6 cellular contexts compared by ENCODE assay signal in the genomic region with DNA sequence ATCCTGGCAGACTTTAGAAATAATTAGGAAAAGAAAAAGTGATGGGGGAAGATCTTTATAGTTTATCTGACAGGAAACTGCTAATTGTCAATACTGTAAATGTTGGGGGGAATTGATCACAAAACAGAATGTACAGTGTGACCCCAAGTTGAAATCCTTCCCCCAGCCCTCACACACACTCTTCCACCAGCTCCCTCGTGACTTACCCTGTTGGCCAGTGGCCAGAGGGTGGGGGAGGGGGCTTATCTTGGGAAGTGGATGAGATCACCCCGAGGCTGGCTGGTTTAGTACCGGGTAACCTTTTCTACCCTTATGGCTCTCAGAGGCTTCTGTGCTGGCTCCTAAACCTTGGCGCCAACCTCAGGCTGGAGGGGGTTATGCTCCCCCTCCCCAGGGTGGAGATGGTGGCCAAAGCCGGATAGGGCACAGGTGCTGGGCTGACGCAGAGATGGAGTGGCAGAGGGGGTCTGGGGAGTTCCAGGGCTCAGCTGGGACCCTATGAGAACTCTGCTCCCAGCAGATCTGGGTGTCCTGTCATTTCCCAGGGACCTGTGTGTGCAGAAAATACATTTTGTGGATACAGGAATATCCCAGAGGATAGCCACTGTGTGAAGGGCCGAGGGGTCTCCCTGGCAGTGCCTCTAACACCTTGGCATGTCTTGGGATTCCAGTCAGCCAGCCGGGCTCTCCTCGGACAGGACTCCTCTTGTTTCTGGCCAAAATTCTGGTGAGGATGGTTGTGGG. TPM values are rescaled to one million over a fixed set of nuclear protein-coding genes. Genes with fewer than 3 reads are reported as not detected.
DNase-seq lines count a peak whose midpoint lies in the region; ATAC-seq, FAIRE-seq and TF ChIP-seq lines count a peak whose summit lies in the region.

No MANE protein-coding gene starts in this region.

- intact Hi-C loops in left ventricle myocardium superior (cut with micrococcal nuclease), result no loop called here

- ATAC-seq in left ventricle myocardium superior (peak; percentile 1), HG02588 (IDR thresholded peaks at IDR 0.05; ENCODE audit: unreplicated experiment) (no peak)

- CTCF ChIA-PET in AG04450 (lab: Charles Lee), result interaction anchor here (0.5 to 0.6 kb wide), 2 partner anchors 27 to 133 kb away, joined by 3 read pairs; no protein-coding TSS in a partner anchor

- no peaks in the 10 kb centered on the region for H3K27me3 ChIP-seq in AG04450 (ENCODE audit: control insufficient read depth, insufficient read depth, low read length)

- POLR2A ChIA-PET in AG04450 (lab: Yijun Ruan, JAX), result interaction anchor here (1.0 to 1.3 kb wide), 2 partner anchors 10 to 31 kb away, joined by 3 read pairs; no protein-coding TSS in a partner anchor

- no peak for FAIRE-seq in urothelium cell line (lab: Jason Lieb, UNC)

- TF ChIP-seq CTCF in AG04450 (IDR thresholded peaks at IDR 0.05; ENCODE audit: low read depth, low read length), result no peak

- DNase-seq in AG04450 (ENCODE audit: low read depth, low spot score), result peak; percentile 53
- DNase-seq in NCI-H524 treated with DMSO at 0.1 percent for 48 hours (lab: John Stamatoyannopoulos, UW), result peak; percentile 62
- peak; percentile 83 for DNase-seq in left ventricle myocardium superior
- DNase-seq in urothelium cell line (ENCODE audit: low spot score), result peak; percentile 78
- no peak for DNase-seq in HuH-7.5 (ENCODE audit: low spot score)

- H3K4me3 ChIP-seq in AG04450 (ENCODE audit: low read depth, low read length), result no peak overlapping the region

- peak overlapping the region; percentile 69 for H3K27ac ChIP-seq in AG04450 (ENCODE audit: low read depth, low read length)

- no peaks in the 10 kb centered on the region for H3K9me3 ChIP-seq in AG04450 (ENCODE audit: control insufficient read depth, insufficient read depth, low read length)

RNA-seq across cellular contexts. Expression of a gene that starts 18.6 kb away (rescaled TPM):
- polyA plus RNA-seq in AG04450 (2011; rRNA removed), result not detected in 2 replicates
- not detected in 2 replicates for polyA minus RNA-seq in AG04450 (2011; rRNA and poly(A)+ RNA removed)
- not detected for total RNA-seq in left ventricle myocardium superior

RNA-seq across cellular contexts. Expression of a gene that starts 19.8 kb away (rescaled TPM):
- 11.8 and 12.1 TPM in 2 replicates for polyA plus RNA-seq in AG04450 (2011; rRNA removed)
- 31.8 and 35.4 TPM in 2 replicates for polyA minus RNA-seq in AG04450 (2011; rRNA and poly(A)+ RNA removed)
- 2.2 TPM for total RNA-seq in left ventricle myocardium superior

RNA-seq across cellular contexts. Expression of a gene that starts 25.2 kb away (rescaled TPM):
- 1.9 and 2.7 TPM in 2 replicates for polyA plus RNA-seq in AG04450 (2011; rRNA removed)
- 0.65 and 1.1 TPM in 2 replicates for polyA minus RNA-seq in AG04450 (2011; rRNA and poly(A)+ RNA removed)
- total RNA-seq in left ventricle myocardium superior, result 86.7 TPM

RNA-seq across cellular contexts. Expression of a gene that starts 34.1 kb away (rescaled TPM):
- 131 and 166 TPM in 2 replicates for polyA plus RNA-seq in AG04450 (2011; rRNA removed)
- 118 and 145 TPM in 2 replicates for polyA minus RNA-seq in AG04450 (2011; rRNA and poly(A)+ RNA removed)
- total RNA-seq in left ventricle myocardium superior, result 114 TPM

RNA-seq across cellular contexts. Expression of a gene that starts 35.2 kb away (rescaled TPM):
- polyA plus RNA-seq in AG04450 (2011; rRNA removed), result 20.7 and 24.9 TPM in 2 replicates
- 20.5 and 27.5 TPM in 2 replicates for polyA minus RNA-seq in AG04450 (2011; rRNA and poly(A)+ RNA removed)
- 103 TPM for total RNA-seq in left ventricle myocardium superior
